In genomic region chr3:25910997-25911396, GRCh38 we compare ENCODE assay signal across 8 cellular contexts.
A peak's percentile ranks its signal among the peaks of the same experiment; 100 is the strongest.
DNase-seq lines count a peak whose midpoint lies in the region; ATAC-seq and TF ChIP-seq lines count a peak whose summit lies in the region.

No MANE protein-coding gene starts in this region.

- no peaks in the 10 kb centered on the region for H3K9me3 ChIP-seq in CD4-positive, CD25-positive, alpha-beta regulatory T cell (ENCODE audit: control insufficient read depth in 2 of 2, low read length in 2 of 2)

- peak; percentile 32 for TF ChIP-seq CTCF in epithelial cell of esophagus (IDR thresholded peaks at IDR 0.05; ENCODE audit: insufficient read depth, low read depth, low read length, missing control alignments)

- no peak overlapping the region for H3K4me3 ChIP-seq in CD4-positive, CD25-positive, alpha-beta regulatory T cell (ENCODE audit: low read depth, low read length)
- no peak overlapping the region for H3K4me3 ChIP-seq in epithelial cell of esophagus (ENCODE audit: low read length)

- peaks cover 0 to 3% (median 0%) of the 10 kb centered on the region in 4 donors for H3K4me1 Mint-ChIP-seq in CD4-positive, CD25-positive, alpha-beta regulatory T cell

- CTCF ChIA-PET in HEK293T (lab: Yijun Ruan, JAX), result interaction anchor here (0.6 kb wide), 1 partner anchor 57 kb away, joined by 3 read pairs; no protein-coding TSS in a partner anchor

- H3K9me3 Mint-ChIP-seq in CD4-positive, CD25-positive, alpha-beta regulatory T cell, result peaks cover 0 to 2% (median 0%) of the 10 kb centered on the region in 7 donors

- ATAC-seq in CD4-positive, CD25-positive, alpha-beta regulatory T cell (ENCODE audit: low read depth in 2 of 2), result no peak
- ATAC-seq in GM18907 (IDR thresholded peaks at IDR 0.05; ENCODE audit: unreplicated experiment) (no peak), HG02970 (IDR thresholded peaks at IDR 0.05; ENCODE audit: low FRiP score, unreplicated experiment) (no peak), HG02678 (IDR thresholded peaks at IDR 0.05; ENCODE audit: unreplicated experiment) (no peak)

- POLR2A ChIA-PET in HEK293T (lab: Yijun Ruan, JAX), result no interaction called here

- H3K4me1 ChIP-seq in CD4-positive, CD25-positive, alpha-beta regulatory T cell (ENCODE audit: control insufficient read depth, insufficient read depth, low read length, poor library complexity, severe bottlenecking), result no peaks in the 10 kb centered on the region

- peak in 2 of 3 donors; percentile 8 to 54 for DNase-seq in CD4-positive, CD25-positive, alpha-beta regulatory T cell
- DNase-seq in HEK293T (ENCODE audit: extremely low spot score) (peak; percentile 30), epithelial cell of esophagus (ENCODE audit: low read depth) (peak; percentile 32)
- peak; percentile 37 for DNase-seq in activated CD4-positive, CD25-positive, alpha-beta regulatory T cell treated with anti-CD3 and anti-CD28 coated beads, Interleukin-2, amount 50 U/mL, for 72 hours
- peak; percentile 10 to 31 for DNase-seq in stimulated activated CD4-positive, alpha-beta T cell treated with anti-CD3 and anti-CD28 coated beads, Interleukin-15, amount 100 ng/mL, for 48 hours (ENCODE audit: low read depth in 2 of 2)

- no peaks in the 10 kb centered on the region for H3K36me3 Mint-ChIP-seq in CD4-positive, CD25-positive, alpha-beta regulatory T cell

- H3K27ac Mint-ChIP-seq in CD4-positive, CD25-positive, alpha-beta regulatory T cell, result no peak overlapping the region

- no peak overlapping the region for H3K27ac ChIP-seq in CD4-positive, CD25-positive, alpha-beta regulatory T cell (ENCODE audit: insufficient read depth, low read length, poor library complexity, severe bottlenecking)

- H3K27me3 Mint-ChIP-seq in CD4-positive, CD25-positive, alpha-beta regulatory T cell, result peaks cover 8% of the 10 kb centered on the region

- H3K36me3 ChIP-seq in CD4-positive, CD25-positive, alpha-beta regulatory T cell (ENCODE audit: control insufficient read depth, insufficient read depth, low read length), result no peaks in the 10 kb centered on the region

- H3K4me3 Mint-ChIP-seq in CD4-positive, CD25-positive, alpha-beta regulatory T cell, result no peak overlapping the region

- H3K27me3 ChIP-seq in CD4-positive, CD25-positive, alpha-beta regulatory T cell (ENCODE audit: control insufficient read depth, insufficient read depth, low read length), result no peaks in the 10 kb centered on the region

TF ChIP-seq in HEK293T, 16 proteins besides CTCF, POLR2A, EP300 and RAD21:
- no peak for TF ChIP-seq SP1 (IDR thresholded peaks at IDR 0.05)
- no peak for TF ChIP-seq BHLHE40 (IDR thresholded peaks at IDR 0.05; ENCODE audit: borderline replicate concordance)
- TF ChIP-seq L3MBTL2 (conservative IDR thresholded peaks at IDR 0.05), result no peak
- no peak for TF ChIP-seq CTBP1 (IDR thresholded peaks at IDR 0.05; ENCODE audit: borderline replicate concordance)
- TF ChIP-seq FOXM1 (IDR thresholded peaks at IDR 0.05; ENCODE audit: borderline replicate concordance), result no peak
- no peak for TF ChIP-seq ELF4 (IDR thresholded peaks at IDR 0.05)
- TF ChIP-seq, protein P1, sequence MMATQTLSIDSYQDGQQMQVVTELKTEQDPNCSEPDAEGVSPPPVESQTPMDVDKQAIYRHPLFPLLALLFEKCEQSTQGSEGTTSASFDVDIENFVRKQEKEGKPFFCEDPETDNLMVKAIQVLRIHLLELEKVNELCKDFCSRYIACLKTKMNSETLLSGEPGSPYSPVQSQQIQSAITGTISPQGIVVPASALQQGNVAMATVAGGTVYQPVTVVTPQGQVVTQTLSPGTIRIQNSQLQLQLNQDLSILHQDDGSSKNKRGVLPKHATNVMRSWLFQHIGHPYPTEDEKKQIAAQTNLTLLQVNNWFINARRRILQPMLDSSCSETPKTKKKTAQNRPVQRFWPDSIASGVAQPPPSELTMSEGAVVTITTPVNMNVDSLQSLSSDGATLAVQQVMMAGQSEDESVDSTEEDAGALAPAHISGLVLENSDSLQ (IDR thresholded peaks at IDR 0.05), result no peak
- no peak for TF ChIP-seq FOXK2 (IDR thresholded peaks at IDR 0.05)
- no peak for TF ChIP-seq SUZ12 (IDR thresholded peaks at IDR 0.05)
- TF ChIP-seq ARNT (IDR thresholded peaks at IDR 0.05), result no peak
- no peak for TF ChIP-seq FOXA1 (IDR thresholded peaks at IDR 0.05)
- TF ChIP-seq LEF1 (IDR thresholded peaks at IDR 0.05; ENCODE audit: borderline replicate concordance), result no peak
